29 cellular contexts compared by ENCODE assay signal in genomic region chr3:192397012-192397411, GRCh38.
"Had no signal": no experiment of that assay in that cellular context is flagged by ENCODE, and none has a peak within 500 bp of the region (broad histone marks: within the 10 kb centered on the region; RNA-seq: fewer than 3 reads in every experiment).

No MANE protein-coding gene starts in this region.

- FAIRE-seq: endometrium, endothelial cell of umbilical vein, frontal cortex had no signal

- H3K4me3 ChIP-seq: colonic mucosa, coronary artery, dorsolateral prefrontal cortex, esophagus muscularis mucosa, esophagus squamous epithelium, gastrocnemius medialis, gastroesophageal sphincter, heart left ventricle, heart right ventricle, hepatocyte had no signal

- H3K36me3 ChIP-seq: colonic mucosa, esophagus muscularis mucosa, esophagus squamous epithelium, gastrocnemius medialis, heart right ventricle had no signal

- H3K9me3 Mint-ChIP-seq: dendritic cell treated with granulocyte-macrophage colony-stimulating factor and Interleukin-4, amounts not matched to agents 40 ng/mL and 50 ng/mL, for 4 days; endodermal cell had no signal

- H3K27ac ChIP-seq: colonic mucosa, coronary artery, epithelial cell of prostate, esophagus muscularis mucosa, esophagus squamous epithelium, foreskin keratinocyte, gastrocnemius medialis, gastroesophageal sphincter, heart left ventricle, heart right ventricle, hepatocyte had no signal

- H3K27ac Mint-ChIP-seq: dendritic cell treated with granulocyte-macrophage colony-stimulating factor and Interleukin-4, amounts not matched to agents 40 ng/mL and 50 ng/mL, for 4 days; effector memory CD8-positive, alpha-beta T cell; endodermal cell had no signal

- H3K27me3 Mint-ChIP-seq: dendritic cell treated with granulocyte-macrophage colony-stimulating factor and Interleukin-4, amounts not matched to agents 40 ng/mL and 50 ng/mL, for 4 days; effector memory CD8-positive, alpha-beta T cell had no signal

- ATAC-seq: effector memory CD8-positive, alpha-beta T cell; esophagus mucosa; foreskin keratinocyte; gastrocnemius medialis; gastroesophageal sphincter; heart left ventricle; heart right ventricle had no signal

- H3K4me3 Mint-ChIP-seq: dendritic cell treated with granulocyte-macrophage colony-stimulating factor and Interleukin-4, amounts not matched to agents 40 ng/mL and 50 ng/mL, for 4 days; effector memory CD8-positive, alpha-beta T cell; endodermal cell had no signal

- H3K27me3 ChIP-seq: colonic mucosa, dorsolateral prefrontal cortex, esophagus muscularis mucosa, esophagus squamous epithelium, gastrocnemius medialis, gastroesophageal sphincter, heart left ventricle, heart right ventricle, hepatocyte had no signal

- H3K4me1 ChIP-seq: colonic mucosa, esophagus muscularis mucosa, esophagus squamous epithelium, foreskin keratinocyte, gastrocnemius medialis, gastroesophageal sphincter, heart left ventricle, heart right ventricle had no signal

- H3K9me3 ChIP-seq: colonic mucosa, esophagus muscularis mucosa, esophagus squamous epithelium, gastrocnemius medialis, gastroesophageal sphincter, heart left ventricle, heart right ventricle had no signal

- DNase-seq: colonic mucosa; cortex of kidney; dermis blood vessel endothelial cell; effector CD4-positive, alpha-beta T cell; effector CD8-positive, alpha-beta T cell; effector memory CD4-positive, alpha-beta T cell; effector memory CD8-positive, alpha-beta T cell; endodermal cell; erythroblast; esophagus squamous epithelium; foreskin fibroblast; foreskin keratinocyte; foreskin melanocyte; gastrocnemius medialis; glutamatergic neuron; head of caudate nucleus; heart left ventricle; heart right ventricle had no signal
